Comparison of ENCODE assay signal across 12 cellular contexts in genomic region chr5:1130218-1130946, GRCh38. TPM values are rescaled to one million over a fixed set of nuclear protein-coding genes. Genes with fewer than 3 reads are reported as not detected.
A peak's percentile ranks its signal among the peaks of the same experiment; 100 is the strongest.
DNase-seq lines count a peak whose midpoint lies in the region; ATAC-seq, FAIRE-seq and TF ChIP-seq lines count a peak whose summit lies in the region.
"Had no signal": no experiment of that assay in that cellular context is flagged by ENCODE, and none has a peak within 500 bp of the region (broad histone marks: within the 10 kb centered on the region; RNA-seq: fewer than 3 reads in every experiment).

No MANE protein-coding gene starts in this region.

- no peak overlapping the region for H3K4me3 Mint-ChIP-seq in WTC11
- H3K4me3 Mint-ChIP-seq in CD8-positive, alpha-beta T cell = no peak overlapping the region
- H3K4me3 Mint-ChIP-seq: type B pancreatic cell had no signal

- H3K27ac ChIP-seq in prostate gland = peak overlapping the region in 1 of 2 donors; percentile 66
- H3K27ac ChIP-seq in CD8-positive, alpha-beta T cell (ENCODE audit: low read depth, low read length) = no peak overlapping the region

- DNase-seq in GM12891 (ENCODE audit: insufficient read length, low spot score) = no peak
- DNase-seq in NCI-H2029 treated with DMSO at 0.1 percent for 48 hours (lab: John Stamatoyannopoulos, UW) = peak; percentile 87
- DNase-seq in WTC11 (ENCODE audit: low spot score) = peak; percentile 54
- peak; percentile 35 for DNase-seq in prostate gland (ENCODE audit: low spot score)
- DNase-seq in activated T-cell treated with anti-CD3 and anti-CD28 coated beads for 4 hours = no peak
- DNase-seq in activated naive CD4-positive, alpha-beta T cell treated with anti-CD3 and anti-CD28 coated beads, Interleukin-2, amount 50 U/mL, for 16 hours = no peak
- no peak for DNase-seq in CD8-positive, alpha-beta T cell
- DNase-seq: activated CD8-positive, alpha-beta memory T cell treated with anti-CD3 and anti-CD28 coated beads, Interleukin-2, amount 50 U/mL, for 4 hours; central memory CD4-positive, alpha-beta T cell; Kasumi-1 had no signal

- POLR2A ChIA-PET in WTC11 (lab: Charles Lee) = interaction anchor here (0.6 to 1.3 kb wide), 2 partner anchors 12 to 30 kb away, joined by 3 to 4 read pairs; no protein-coding TSS in a partner anchor
- POLR2A ChIA-PET in CD8-positive, alpha-beta T cell (lab: Charles Lee) = no interaction called here

- no peaks in the 10 kb centered on the region for H3K9me3 ChIP-seq in prostate gland
- no peaks in the 10 kb centered on the region for H3K9me3 ChIP-seq in CD8-positive, alpha-beta T cell (ENCODE audit: low read length)

- H3K36me3 Mint-ChIP-seq in WTC11 = no peaks in the 10 kb centered on the region
- H3K36me3 Mint-ChIP-seq in CD8-positive, alpha-beta T cell = no peaks in the 10 kb centered on the region
- H3K36me3 Mint-ChIP-seq: type B pancreatic cell had no signal

- CTCF ChIA-PET in WTC11 (lab: Charles Lee) = interaction anchor here (0.7 to 2.1 kb wide), 9 partner anchors 10 to 204 kb away, joined by 3 to 13 read pairs (median 4); no protein-coding TSS in a partner anchor
- CTCF ChIA-PET in CD8-positive, alpha-beta T cell (lab: Charles Lee) = interaction anchor here (0.8 to 2.1 kb wide), 4 partner anchors 10 to 206 kb away, joined by 3 to 7 read pairs (median 4); no protein-coding TSS in a partner anchor

- no peak overlapping the region for H3K27ac Mint-ChIP-seq in WTC11
- no peak overlapping the region for H3K27ac Mint-ChIP-seq in CD8-positive, alpha-beta T cell
- H3K27ac Mint-ChIP-seq: type B pancreatic cell had no signal

- TF ChIP-seq CTCF in WTC11 (IDR thresholded peaks at IDR 0.05) = no peak
- TF ChIP-seq CTCF in prostate gland (IDR thresholded peaks at IDR 0.05) = no peak
- TF ChIP-seq CTCF in CD8-positive, alpha-beta T cell (IDR thresholded peaks at IDR 0.05) = no peak

- no peaks in the 10 kb centered on the region for H3K27me3 ChIP-seq in prostate gland (replicated peaks; ENCODE audit: insufficient read depth)
- no peaks in the 10 kb centered on the region for H3K27me3 ChIP-seq in CD8-positive, alpha-beta T cell (ENCODE audit: insufficient read depth, low read length)

- H3K4me1 Mint-ChIP-seq in WTC11 = peaks cover 5% of the 10 kb centered on the region
- no peaks in the 10 kb centered on the region for H3K4me1 Mint-ChIP-seq in CD8-positive, alpha-beta T cell (ENCODE audit: low read depth)

- H3K4me3 ChIP-seq in prostate gland = no peak overlapping the region
- no peak overlapping the region for H3K4me3 ChIP-seq in CD8-positive, alpha-beta T cell (ENCODE audit: low read depth, low read length)

- H3K4me1 ChIP-seq in prostate gland (replicated peaks) = no peaks in the 10 kb centered on the region
- H3K4me1 ChIP-seq in CD8-positive, alpha-beta T cell (ENCODE audit: insufficient read depth, low read length) = no peaks in the 10 kb centered on the region

- TF ChIP-seq POLR2A in GM12891 (IDR thresholded peaks at IDR 0.05; ENCODE audit: low read depth, low read length) (no peak), prostate gland (IDR thresholded peaks at IDR 0.05) (peak; percentile 33)

- ATAC-seq in WTC11 (peak; percentile 69), HG02884 (IDR thresholded peaks at IDR 0.05; ENCODE audit: unreplicated experiment) (no peak)
- no peak for ATAC-seq in CD8-positive, alpha-beta T cell

- no peaks in the 10 kb centered on the region for H3K36me3 ChIP-seq in prostate gland
- H3K36me3 ChIP-seq in CD8-positive, alpha-beta T cell (ENCODE audit: insufficient read depth, low read length) = no peaks in the 10 kb centered on the region

- 48% methylated on average over 26 of the region's 26 CpGs for WGBS in prostate gland

- intact Hi-C loops in prostate gland (cut with DNase I) = no loop called here
- intact Hi-C loops in CD8-positive, alpha-beta T cell (cut with DNase I, micrococcal nuclease) = no loop called here

- peak; percentile 91 for FAIRE-seq in GM12891 (lab: Jason Lieb, UNC)

- no peaks in the 10 kb centered on the region for H3K9me3 Mint-ChIP-seq in WTC11
- no peaks in the 10 kb centered on the region for H3K9me3 Mint-ChIP-seq in CD8-positive, alpha-beta T cell
- H3K9me3 Mint-ChIP-seq: type B pancreatic cell had no signal

- no peaks in the 10 kb centered on the region for H3K27me3 Mint-ChIP-seq in WTC11 (ENCODE audit: low read depth)
- H3K27me3 Mint-ChIP-seq in CD8-positive, alpha-beta T cell (ENCODE audit: low read depth) = no peaks in the 10 kb centered on the region

TF ChIP-seq in GM12891, 5 proteins besides CTCF, POLR2A, EP300 and RAD21:
- TF ChIP-seq TAF1 (IDR thresholded peaks at IDR 0.05; ENCODE audit: low read depth, low read length) (no peak), POU2F2 (IDR thresholded peaks at IDR 0.05; ENCODE audit: low read depth, low read length) (no peak), POLR2AphosphoS5 (IDR thresholded peaks at IDR 0.05; ENCODE audit: low read depth, low read length) (no peak), PAX5 (IDR thresholded peaks at IDR 0.05; ENCODE audit: insufficient read depth, low read length, severe bottlenecking) (no peak), SPI1 (IDR thresholded peaks at IDR 0.05; ENCODE audit: low read depth, low read length) (no peak)
TF ChIP-seq in GM12891: peak in this region for 0.

TF ChIP-seq in WTC11, 78 proteins besides CTCF, POLR2A, EP300 and RAD21:
- TF ChIP-seq TCF7 (CRISPR knock-in tag; IDR thresholded peaks at IDR 0.05; ENCODE audit: low read depth) (no peak), ATF3 (CRISPR knock-in tag; conservative IDR thresholded peaks at IDR 0.05) (no peak), SOX15 (CRISPR knock-in tag; IDR thresholded peaks at IDR 0.05) (no peak), ESRRA (CRISPR knock-in tag; IDR thresholded peaks at IDR 0.05; ENCODE audit: borderline replicate concordance) (no peak), JUN (CRISPR knock-in tag; IDR thresholded peaks at IDR 0.05) (no peak), RELA (CRISPR knock-in tag; IDR thresholded peaks at IDR 0.05; ENCODE audit: borderline replicate concordance) (no peak), JAZF1 (CRISPR knock-in tag; IDR thresholded peaks at IDR 0.05) (no peak), MAX (CRISPR knock-in tag; IDR thresholded peaks at IDR 0.05) (no peak), FOXJ3 (CRISPR knock-in tag; IDR thresholded peaks at IDR 0.05; ENCODE audit: borderline replicate concordance) (no peak), USF2 (CRISPR knock-in tag; IDR thresholded peaks at IDR 0.05) (no peak), HMGA2 (CRISPR knock-in tag; IDR thresholded peaks at IDR 0.05) (no peak), ZNF396 (CRISPR knock-in tag; IDR thresholded peaks at IDR 0.05; ENCODE audit: borderline replicate concordance) (no peak), E2F5 (CRISPR knock-in tag; IDR thresholded peaks at IDR 0.05) (no peak), ZBTB43 (CRISPR knock-in tag; IDR thresholded peaks at IDR 0.05) (no peak), USF1 (CRISPR knock-in tag; IDR thresholded peaks at IDR 0.05) (no peak), IRF1 (CRISPR knock-in tag; IDR thresholded peaks at IDR 0.05) (no peak), FOXK1 (CRISPR knock-in tag; IDR thresholded peaks at IDR 0.05) (no peak)

RNA-seq across cellular contexts. Expression of gene SLC12A7, which starts 18.5 kb away (rescaled TPM):
- 2.1 TPM for polyA plus RNA-seq in GM12891 (2012; ENCODE audit: low read depth, missing spikeins)
- 28.1 to 29.9 TPM (median 29.9 TPM) in 3 replicates for total RNA-seq in WTC11 (2021)
- total RNA-seq in prostate gland = 100 to 1,000 TPM in 1 of 2 donors, 10 to 100 TPM in 1; 27.6 to 138 TPM
- total RNA-seq in CD8-positive, alpha-beta T cell = 10 to 100 TPM; 49.0 to 54.2 TPM

Comparison
In these comparisons a context has a peak if more than half of its experiments do, and no peak if none do; other contexts are left out.
1. DNase-seq: peak in NCI-H2029 treated with DMSO at 0.1 percent for 48 hours (single experiment), WTC11 (single experiment) and prostate gland (single experiment); none in GM12891 (single experiment), activated T-cell treated with anti-CD3 and anti-CD28 coated beads for 4 hours (single experiment), activated naive CD4-positive, alpha-beta T cell treated with anti-CD3 and anti-CD28 coated beads, Interleukin-2, amount 50 U/mL, for 16 hours (single experiment) and CD8-positive, alpha-beta T cell (0 of 7).